8 cellular contexts compared by ENCODE assay signal in genomic region chr3:101849714-101850326, GRCh38. TPM values are rescaled to one million over a fixed set of nuclear protein-coding genes. Genes with fewer than 3 reads are reported as not detected.
DNase-seq lines count a peak whose midpoint lies in the region; ATAC-seq lines count a peak whose summit lies in the region.

No MANE protein-coding gene starts in this region.

- peak; percentile 20 for DNase-seq in GF-D8 (lab: John Stamatoyannopoulos, UW)
- DNase-seq in activated CD4-positive, alpha-beta T cell treated with anti-CD3 and anti-CD28 coated beads for 4 hours = peak; percentile 56 to 62
- peak; percentile 50 for DNase-seq in dermis blood vessel endothelial cell
- peak; percentile 33 for DNase-seq in midbrain (lab: John Stamatoyannopoulos, UW)
- peak; percentile 18 to 27 for DNase-seq in stimulated activated CD8-positive, alpha-beta memory T cell treated with anti-CD3 and anti-CD28 coated beads, Interleukin-4, amount 100 ng/mL, for 4 hours (ENCODE audit: low read depth in 2 of 2, low spot score in 1 of 2)
- no peak for DNase-seq in superior temporal gyrus (ENCODE audit: extremely low spot score)

- H3K9me3 Mint-ChIP-seq in IgD-negative memory B cell = no peaks in the 10 kb centered on the region

- H3K36me3 Mint-ChIP-seq in IgD-negative memory B cell = peaks cover 6% of the 10 kb centered on the region

- peak overlapping the region; percentile 96 to 99 (median 97) for H3K27ac Mint-ChIP-seq in IgD-negative memory B cell

- H3K4me3 Mint-ChIP-seq in IgD-negative memory B cell = peak overlapping the region; percentile 97 to 99 (median 98)

- H3K27me3 Mint-ChIP-seq in IgD-negative memory B cell = no peaks in the 10 kb centered on the region

- peak; percentile 35 for ATAC-seq in GM21515 (IDR thresholded peaks at IDR 0.05; ENCODE audit: unreplicated experiment)

- peaks cover 20 to 49% (median 46%) of the 10 kb centered on the region in 3 donors for H3K4me1 Mint-ChIP-seq in IgD-negative memory B cell

RNA-seq across cellular contexts. Expression of gene NFKBIZ, which starts 0.5 kb away (rescaled TPM):
- polyA plus RNA-seq in IgD-negative memory B cell = 10.1 TPM
- 15.2 and 31.8 TPM in 2 replicates for total RNA-seq in dermis blood vessel endothelial cell
